ENCODE assay signal across 8 cellular contexts in genomic region chr2:111320965-111321364, GRCh38.
A peak's percentile ranks its signal among the peaks of the same experiment; 100 is the strongest.
DNase-seq lines count a peak whose midpoint lies in the region; ATAC-seq, FAIRE-seq and TF ChIP-seq lines count a peak whose summit lies in the region.
"Not testable (repeated sequence)": the region's sequence is repeated elsewhere in the genome, so short reads cannot be mapped to it uniquely, and the experiment has no call there.

No MANE protein-coding gene starts in this region.

- not testable (repeated sequence) for H3K36me3 Mint-ChIP-seq in activated T-cell treated with anti-CD3 and anti-CD28 coated beads, Interleukin-2, amount 50 U/mL, for 4 hours (ENCODE audit: insufficient read depth); natural killer cell

- peak; percentile 16 to 41 for ATAC-seq in activated T-cell treated with anti-CD3 and anti-CD28 coated beads, Interleukin-2, amount 50 U/mL, for 4 hours
- ATAC-seq in foreskin keratinocyte (peak; percentile 92), natural killer cell (peak in 2 of 3 donors; percentile 24 to 58), upper lobe of right lung (peak; percentile 41)

- DNase-seq in ELF-1 (ENCODE audit: low read depth, low spot score) (peak; percentile 16), RCC 7860 (ENCODE audit: low spot score) (peak; percentile 86), dedifferentiated amniotic fluid mesenchymal stem cell (ENCODE audit: extremely low spot score) (peak; percentile 93), foreskin keratinocyte (peak; percentile 53 to 71)
- not testable (repeated sequence) for DNase-seq in HTR-8/SVneo (ENCODE audit: insufficient read length, low spot score); activated T-cell treated with anti-CD3 and anti-CD28 coated beads, Interleukin-2, amount 50 U/mL, for 4 hours; natural killer cell; upper lobe of right lung

- not testable (repeated sequence) for TF ChIP-seq CTCF in foreskin keratinocyte (conservative IDR thresholded peaks at IDR 0.05); natural killer cell (IDR thresholded peaks at IDR 0.05); upper lobe of right lung (IDR thresholded peaks at IDR 0.05)

- H3K4me1 ChIP-seq in foreskin keratinocyte, upper lobe of right lung: not testable (repeated sequence)

- FAIRE-seq in HTR-8/SVneo (lab: Jason Lieb, UNC) (peak; percentile 46), RCC 7860 (lab: Jason Lieb, UNC) (peak; percentile 90)

- H3K27me3 Mint-ChIP-seq in activated T-cell treated with anti-CD3 and anti-CD28 coated beads, Interleukin-2, amount 50 U/mL, for 4 hours (ENCODE audit: low read depth); natural killer cell (ENCODE audit: low read depth in 2 of 2): not testable (repeated sequence)

- not testable (repeated sequence) for H3K27ac Mint-ChIP-seq in natural killer cell

- not testable (repeated sequence) for H3K4me3 Mint-ChIP-seq in activated T-cell treated with anti-CD3 and anti-CD28 coated beads, Interleukin-2, amount 50 U/mL, for 4 hours; natural killer cell

- H3K4me3 ChIP-seq in upper lobe of right lung = not testable (repeated sequence)

- not testable (repeated sequence) for H3K36me3 ChIP-seq in upper lobe of right lung

- H3K27me3 ChIP-seq in foreskin keratinocyte, upper lobe of right lung: not testable (repeated sequence)

- not testable (repeated sequence) for H3K9me3 Mint-ChIP-seq in activated T-cell treated with anti-CD3 and anti-CD28 coated beads, Interleukin-2, amount 50 U/mL, for 4 hours; natural killer cell

- not testable (repeated sequence) for H3K9me3 ChIP-seq in upper lobe of right lung

- H3K27ac ChIP-seq in foreskin keratinocyte, upper lobe of right lung: not testable (repeated sequence)

- intact Hi-C loops in natural killer cell (cut with micrococcal nuclease); upper lobe of right lung (cut with DNase I): not testable (repeated sequence)

- H3K4me1 Mint-ChIP-seq in activated T-cell treated with anti-CD3 and anti-CD28 coated beads, Interleukin-2, amount 50 U/mL, for 4 hours (ENCODE audit: low read depth) = peaks cover 12% of the 10 kb centered on the region
- H3K4me1 Mint-ChIP-seq in natural killer cell = not testable (repeated sequence)

Comparison
In these comparisons a context has a peak if more than half of its experiments do, and no peak if none do; other contexts are left out.
1. ATAC-seq: peak in every context shown above with its lines; median percentile 92 in foreskin keratinocyte; 41 in natural killer cell; 41 in upper lobe of right lung; 28 in activated T-cell treated with anti-CD3 and anti-CD28 coated beads, Interleukin-2, amount 50 U/mL, for 4 hours.